12 cellular contexts compared by ENCODE assay signal in genomic region chr11:76153609-76153949, GRCh38. TPM values are rescaled to one million over a fixed set of nuclear protein-coding genes. Genes with fewer than 3 reads are reported as not detected.
DNase-seq lines count a peak whose midpoint lies in the region; ATAC-seq and TF ChIP-seq lines count a peak whose summit lies in the region.
"Had no signal": no experiment of that assay in that cellular context is flagged by ENCODE, and none has a peak within 500 bp of the region (broad histone marks: within the 10 kb centered on the region; RNA-seq: fewer than 3 reads in every experiment).

No MANE protein-coding gene starts in this region.

- peaks cover 18% of the 10 kb centered on the region for H3K4me1 Mint-ChIP-seq in T-helper 17 cell

- no peak overlapping the region for H3K27ac ChIP-seq in right atrium auricular region
- H3K27ac ChIP-seq: cardiac muscle cell had no signal

- intact Hi-C loops in Right ventricle myocardium superior (cut with DNase I): loop anchor here (2.0 to 10.0 kb wide), 2 partner anchors 257 to 349 kb away; no protein-coding TSS in a partner anchor
- intact Hi-C loops in cardiac septum (cut with DNase I): loop anchor here (10.0 kb wide), 1 partner anchor 349 kb away; no protein-coding TSS in a partner anchor

- H3K27me3 Mint-ChIP-seq in T-helper 17 cell: peaks cover 39% of the 10 kb centered on the region

- H3K36me3 ChIP-seq in right atrium auricular region: no peaks in the 10 kb centered on the region
- H3K36me3 ChIP-seq: cardiac muscle cell had no signal

- ATAC-seq in Right ventricle myocardium superior (ENCODE audit: poor library complexity): peak; percentile 17
- ATAC-seq in T-helper 17 cell: no peak

- DNase-seq in Right ventricle myocardium superior (no peak), cardiac septum (ENCODE audit: low spot score) (no peak), T-helper 17 cell (no peak), right atrium auricular region (ENCODE audit: low spot score) (peak; percentile 76), superior temporal gyrus (ENCODE audit: extremely low spot score) (peak; percentile 29), HuH-7 (ENCODE audit: low spot score) (no peak), NCI-H1930 (lab: John Stamatoyannopoulos, UW) (no peak), dermis blood vessel endothelial cell (no peak)
- DNase-seq: hippocampal formation; retina; stimulated activated CD8-positive, alpha-beta memory T cell treated with anti-CD3 and anti-CD28 coated beads, Interleukin-4, amount 100 ng/mL, for 48 hours had no signal

- H3K36me3 Mint-ChIP-seq in T-helper 17 cell (ENCODE audit: low read depth): no peaks in the 10 kb centered on the region

- peak overlapping the region; percentile 87 for H3K4me3 Mint-ChIP-seq in T-helper 17 cell

- H3K4me1 ChIP-seq in right atrium auricular region: peaks cover 0 to 15% of the 10 kb centered on the region in 2 donors

- H3K4me3 ChIP-seq in right atrium auricular region: no peak overlapping the region
- H3K4me3 ChIP-seq: cardiac muscle cell had no signal

- H3K9me3 ChIP-seq in T-helper 17 cell (ENCODE audit: control insufficient read depth, low read length, poor library complexity, severe bottlenecking) (no peaks in the 10 kb centered on the region), right atrium auricular region (no peaks in the 10 kb centered on the region)

- H3K27me3 ChIP-seq in right atrium auricular region: no peaks in the 10 kb centered on the region
- H3K27me3 ChIP-seq: cardiac muscle cell had no signal

- TF ChIP-seq CTCF in right atrium auricular region (IDR thresholded peaks at IDR 0.05): no peak

- no peak overlapping the region for H3K27ac Mint-ChIP-seq in T-helper 17 cell

RNA-seq across cellular contexts. Expression of gene WNT11, which starts 52.7 kb away (rescaled TPM):
- 20.0 TPM for total RNA-seq in Right ventricle myocardium superior
- 9.2 TPM for total RNA-seq in cardiac septum
- 1 to 10 TPM in 1 of 2 donors, under 1 TPM in 1; 0.57 to 2.1 TPM for total RNA-seq in T-helper 17 cell
- 1 to 10 TPM; 1.6 to 6.8 TPM for total RNA-seq in right atrium auricular region
- 0.09 TPM in 1 of 2 replicates, not detected in the other for total RNA-seq in dermis blood vessel endothelial cell

Comparison
In these comparisons a context has a peak if more than half of its experiments do, and no peak if none do; other contexts are left out.
1. DNase-seq: peak in right atrium auricular region (single experiment) and superior temporal gyrus (single experiment); none in Right ventricle myocardium superior (single experiment), cardiac septum (single experiment), T-helper 17 cell (0 of 3), HuH-7 (single experiment), NCI-H1930 (0 of 2) and dermis blood vessel endothelial cell (single experiment).